ENCODE assay signal across 8 cellular contexts in the genomic region with DNA sequence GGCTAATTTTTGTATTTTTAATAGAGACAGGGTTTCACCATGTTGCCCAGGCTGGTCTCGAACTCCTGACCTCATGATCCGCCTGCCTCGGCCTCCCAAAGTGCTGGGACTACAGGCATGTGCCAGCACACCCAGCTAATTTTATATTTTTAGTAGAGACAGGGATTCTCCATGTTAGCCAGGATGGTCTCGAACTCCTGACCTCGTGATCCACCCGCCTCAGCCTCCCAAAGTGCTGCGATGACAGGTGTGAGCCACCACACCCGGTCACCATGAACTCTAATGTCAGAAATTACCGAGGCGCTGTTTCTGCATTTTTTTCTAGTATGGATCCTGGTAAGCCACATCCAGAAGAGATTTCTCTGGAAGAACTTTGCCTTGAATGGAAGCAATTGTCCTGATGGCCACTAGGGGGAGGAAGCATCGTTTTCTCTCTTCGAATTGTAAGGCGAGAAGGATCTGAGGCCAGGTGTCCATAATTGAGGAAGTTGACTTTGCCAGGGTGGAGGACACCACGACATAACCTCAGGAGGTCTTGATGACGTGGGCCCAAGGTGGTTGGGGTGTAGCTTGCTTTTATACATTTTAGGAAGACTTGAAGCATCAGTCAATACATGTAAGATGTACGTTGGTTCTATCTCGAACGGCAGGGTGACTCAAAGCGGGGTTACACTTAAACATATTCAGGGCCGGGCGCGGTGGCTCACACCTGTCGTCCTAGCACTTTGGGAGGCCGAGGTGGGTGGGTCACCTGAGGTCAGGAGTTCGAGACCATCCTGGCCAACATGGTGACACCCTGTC. TPM values are rescaled to one million over a fixed set of nuclear protein-coding genes. Genes with fewer than 3 reads are reported as not detected.
DNase-seq lines count a peak whose midpoint lies in the region; ATAC-seq, FAIRE-seq and TF ChIP-seq lines count a peak whose summit lies in the region.
"Not testable (repeated sequence)": the region's sequence is repeated elsewhere in the genome, so short reads cannot be mapped to it uniquely, and the experiment has no call there.

No MANE protein-coding gene starts in this region.

- H3F3A ChIP-seq in SK-N-SH (replicated peaks; ENCODE audit: insufficient read depth), result not testable (repeated sequence)

- TF ChIP-seq CTCF in D721Med (IDR thresholded peaks at IDR 0.05; ENCODE audit: insufficient read depth, missing control alignments) (peak; percentile 74), SK-N-SH (IDR thresholded peaks at IDR 0.05) (peak; percentile 90), mucosa of descending colon (IDR thresholded peaks at IDR 0.05) (peak; percentile 52)

- H3K27ac ChIP-seq in SK-N-SH (ENCODE audit: low read depth in 2 of 2, low read length in 1 of 2), result not testable (repeated sequence)

- H3K9me2 ChIP-seq in SK-N-SH, result not testable (repeated sequence)

- H3K36me3 Mint-ChIP-seq in activated naive CD4-positive, alpha-beta T cell treated with anti-CD3 and anti-CD28 coated beads, Interleukin-2, amount 50 U/mL, for 72 hours, result not testable (repeated sequence)

- peak; percentile 56 for TF ChIP-seq RAD21 in SK-N-SH (IDR thresholded peaks at IDR 0.05; ENCODE audit: low read length)

- H3K27ac Mint-ChIP-seq in activated naive CD4-positive, alpha-beta T cell treated with anti-CD3 and anti-CD28 coated beads, Interleukin-2, amount 50 U/mL, for 72 hours, result not testable (repeated sequence)

- H3K4me2 ChIP-seq in SK-N-SH, result not testable (repeated sequence)

- H3K27me3 ChIP-seq in SK-N-SH (ENCODE audit: insufficient read depth), result not testable (repeated sequence)

- not testable (repeated sequence) for H2AFZ ChIP-seq in SK-N-SH (ENCODE audit: low read depth)

- not testable (repeated sequence) for H4K20me1 ChIP-seq in SK-N-SH (ENCODE audit: insufficient read depth)

- H3K9me3 ChIP-seq in SK-N-SH, mucosa of descending colon: not testable (repeated sequence)

- H3K4me3 ChIP-seq in SK-N-SH (ENCODE audit: low read depth in 2 of 2, low read length in 1 of 2); mucosa of descending colon: not testable (repeated sequence)

- H3K4me1 ChIP-seq in SK-N-SH (ENCODE audit: control insufficient read depth in 1 of 2, insufficient read depth in 2 of 2, low read depth in 1 of 2, low read length in 1 of 2); mucosa of descending colon (ENCODE audit: low read depth): not testable (repeated sequence)

- not testable (repeated sequence) for H3K79me2 ChIP-seq in SK-N-SH (ENCODE audit: insufficient read depth)

- DNase-seq in D721Med (ENCODE audit: insufficient read length, low spot score), result not testable (repeated sequence)
- peak; percentile 61 for DNase-seq in HEK293T (ENCODE audit: extremely low spot score)
- peak; percentile 80 for DNase-seq in NCI-H2107 treated with DMSO at 0.1 percent for 48 hours (lab: John Stamatoyannopoulos, UW; ENCODE audit: unreplicated experiment)
- DNase-seq in SK-N-SH, result peak; percentile 46
- peak in 1 of 2 donors; percentile 17 for DNase-seq in activated naive CD4-positive, alpha-beta T cell treated with anti-CD3 and anti-CD28 coated beads, Interleukin-2, amount 50 U/mL, for 72 hours (ENCODE audit: low spot score in 2 of 2)
- DNase-seq in fibroblast of the conjunctiva (ENCODE audit: low read depth), result peak; percentile 17
- DNase-seq in mucosa of descending colon, result peak in 1 of 3 donors; percentile 49
- peak; percentile 70 for DNase-seq in superior temporal gyrus (ENCODE audit: extremely low spot score)

- TF ChIP-seq EP300 in SK-N-SH (IDR thresholded peaks at IDR 0.05; ENCODE audit: borderline replicate concordance in 1 of 2, low read depth in 1 of 2, low read length in 1 of 2), result not testable (repeated sequence)

- not testable (repeated sequence) for H3K36me3 ChIP-seq in SK-N-SH (replicated peaks in 1 of 2; ENCODE audit: control insufficient read depth in 1 of 2, insufficient read depth in 2 of 2, low read length in 1 of 2); mucosa of descending colon (ENCODE audit: low read depth)

- 52% methylated on average over 20 of the region's 25 CpGs for WGBS in SK-N-SH (ENCODE audit: low lambda C conversion rate)

- intact Hi-C loops in mucosa of descending colon (cut with DNase I, micrococcal nuclease), result not testable (repeated sequence)

- FAIRE-seq in D721Med (lab: Jason Lieb, UNC), result not testable (repeated sequence)

- not testable (repeated sequence) for H3K9ac ChIP-seq in SK-N-SH

- peak; percentile 23 to 29 for ATAC-seq in activated naive CD4-positive, alpha-beta T cell treated with anti-CD3 and anti-CD28 coated beads, Interleukin-2, amount 50 U/mL, for 72 hours
- ATAC-seq in mucosa of descending colon, result peak; percentile 89

- POLR2A ChIA-PET in HEK293T (lab: Yijun Ruan, JAX); SK-N-SH (lab: Yijun Ruan, JAX): not testable (repeated sequence)

- H3K9me3 Mint-ChIP-seq in activated naive CD4-positive, alpha-beta T cell treated with anti-CD3 and anti-CD28 coated beads, Interleukin-2, amount 50 U/mL, for 72 hours, result not testable (repeated sequence)

- CTCF ChIA-PET in HEK293T (lab: Yijun Ruan, JAX); SK-N-SH (lab: Yijun Ruan, JAX): not testable (repeated sequence)

TF ChIP-seq in HEK293T, 16 proteins besides CTCF, POLR2A, EP300 and RAD21:
- TF ChIP-seq ARNT (IDR thresholded peaks at IDR 0.05), result peak; percentile 91

TF ChIP-seq in SK-N-SH, 30 proteins besides CTCF, POLR2A, EP300 and RAD21:
- TF ChIP-seq SMC3 (IDR thresholded peaks at IDR 0.05; ENCODE audit: low read depth, low read length), result peak; percentile 59

RNA-seq across cellular contexts. Expression of gene ASMT, which starts 37.4 kb away (rescaled TPM):
- 0.26 TPM in 1 of 2 replicates, not detected in the other for polyA plus RNA-seq in SK-N-SH (2012; rRNA removed)
- 0.08 TPM in 2 replicates for polyA plus RNA-seq in SK-N-SH (2012; cell fraction: cytosol; rRNA removed)
- polyA plus RNA-seq in SK-N-SH (2012; cell fraction: nucleus; rRNA removed), result 0.20 and 0.54 TPM in 2 replicates
- total RNA-seq in activated naive CD4-positive, alpha-beta T cell treated with anti-CD3 and anti-CD28 coated beads, Interleukin-2, amount 50 U/mL, for 72 hours, result 1 to 10 TPM in 1 of 2 donors, not detected in 1; 1.1 TPM
- under 1 TPM in 1 of 3 donors, not detected in 2; 0.35 TPM for total RNA-seq in mucosa of descending colon
